Comparison of ENCODE assay signal across 26 cellular contexts in genomic region chr14:41146391-41146790, GRCh38.
"Had no signal": no experiment of that assay in that cellular context is flagged by ENCODE, and none has a peak within 500 bp of the region (broad histone marks: within the 10 kb centered on the region; RNA-seq: fewer than 3 reads in every experiment).

No MANE protein-coding gene starts in this region.

- H3K36me3 Mint-ChIP-seq: activated naive CD8-positive, alpha-beta T cell treated with anti-CD3 and anti-CD28 coated beads, Interleukin-2, amount 10 ng/mL, durations not matched to agents 7 days and 5 days had no signal

- H3K36me3 ChIP-seq: adrenal gland, MG63, Peyer's patch, SJCRH30 had no signal

- DNase-seq: activated CD4-positive, alpha-beta T cell treated with anti-CD3 and anti-CD28 coated beads for 4 hours; activated CD8-positive, alpha-beta memory T cell treated with anti-CD3 and anti-CD28 coated beads, Interleukin-2, amount 50 U/mL, for 4 hours; activated CD8-positive, alpha-beta T cell treated with anti-CD3 and anti-CD28 coated beads for 36 hours; activated gamma-delta T cell treated with Interleukin-2 at 50 U/mL for 16 hours; activated naive CD4-positive, alpha-beta T cell treated with anti-CD3 and anti-CD28 coated beads, Interleukin-2, amount 50 U/mL, for 16 hours; activated naive CD8-positive, alpha-beta T cell treated with anti-CD3 and anti-CD28 coated beads, Interleukin-2, amount 10 ng/mL, durations not matched to agents 7 days and 5 days; activated T-cell treated with anti-CD3 and anti-CD28 coated beads, Interleukin-2, amount 50 U/mL, for 72 hours; adrenal gland; anterior cingulate cortex; MG63; MV-4-11; NCI-H1092 treated with DMSO at 0.1 percent for 48 hours; NCI-H1436; NCI-H1694 treated with DMSO at 0.1 percent for 48 hours; NCI-H2029 treated with DMSO at 0.1 percent for 48 hours; NCI-H345; NCI-H524; Peyer's patch; Right ventricle myocardium superior; SJCRH30; SK-N-SH; T-helper 1 cell had no signal

- H3K27me3 Mint-ChIP-seq: activated CD8-positive, alpha-beta T cell treated with anti-CD3 and anti-CD28 coated beads for 36 hours; activated naive CD8-positive, alpha-beta T cell treated with anti-CD3 and anti-CD28 coated beads, Interleukin-2, amount 10 ng/mL, durations not matched to agents 7 days and 5 days had no signal

- H3K9me3 ChIP-seq: adrenal gland, MG63, SJCRH30, SK-N-SH had no signal

- H3K27ac ChIP-seq: adrenal gland, Peyer's patch, RWPE1, SJCRH30, VCaP had no signal

- H3K27ac Mint-ChIP-seq: activated CD8-positive, alpha-beta T cell treated with anti-CD3 and anti-CD28 coated beads for 36 hours; activated naive CD8-positive, alpha-beta T cell treated with anti-CD3 and anti-CD28 coated beads, Interleukin-2, amount 10 ng/mL, durations not matched to agents 7 days and 5 days; activated T-cell treated with anti-CD3 and anti-CD28 coated beads, Interleukin-2, amount 50 U/mL, for 72 hours; activated T-helper 2 cell treated with anti-CD3 and anti-CD28 coated beads, Interferon-gamma antibody, Interleukin-2, Interleukin-4, amounts not matched to agents 10 μg/mL and 5 μg/mL and 100 μg/mL, durations not matched to agents 14 hours and 24 hours and 36 hours had no signal

- H3K9me3 Mint-ChIP-seq: activated naive CD8-positive, alpha-beta T cell treated with anti-CD3 and anti-CD28 coated beads, Interleukin-2, amount 10 ng/mL, durations not matched to agents 7 days and 5 days; activated T-cell treated with anti-CD3 and anti-CD28 coated beads, Interleukin-2, amount 50 U/mL, for 72 hours had no signal

- H3K9ac ChIP-seq: SK-N-SH had no signal

- H3K4me3 ChIP-seq: adrenal gland, MG63, Peyer's patch, SJCRH30 had no signal

- H3K4me1 ChIP-seq: adrenal gland, Peyer's patch, SJCRH30 had no signal

- H3K27me3 ChIP-seq: adrenal gland, MG63, Peyer's patch had no signal

- H3K4me3 Mint-ChIP-seq: activated CD8-positive, alpha-beta T cell treated with anti-CD3 and anti-CD28 coated beads for 36 hours; activated naive CD8-positive, alpha-beta T cell treated with anti-CD3 and anti-CD28 coated beads, Interleukin-2, amount 10 ng/mL, durations not matched to agents 7 days and 5 days; activated T-cell treated with anti-CD3 and anti-CD28 coated beads, Interleukin-2, amount 50 U/mL, for 72 hours had no signal

- ATAC-seq: activated CD4-positive, CD25-positive, alpha-beta regulatory T cell treated with anti-CD3 and anti-CD28 coated beads, Interleukin-2, amount 50 U/mL, for 24 hours; activated CD8-positive, alpha-beta T cell treated with anti-CD3 and anti-CD28 coated beads for 36 hours; activated T-cell treated with anti-CD3 and anti-CD28 coated beads, Interleukin-2, amount 50 U/mL, for 72 hours had no signal

- H3K4me2 ChIP-seq: SK-N-SH had no signal

- H3K4me1 Mint-ChIP-seq: activated naive CD8-positive, alpha-beta T cell treated with anti-CD3 and anti-CD28 coated beads, Interleukin-2, amount 10 ng/mL, durations not matched to agents 7 days and 5 days had no signal
